Comparison of ENCODE assay signal across 1 cellular context in the genomic region with DNA sequence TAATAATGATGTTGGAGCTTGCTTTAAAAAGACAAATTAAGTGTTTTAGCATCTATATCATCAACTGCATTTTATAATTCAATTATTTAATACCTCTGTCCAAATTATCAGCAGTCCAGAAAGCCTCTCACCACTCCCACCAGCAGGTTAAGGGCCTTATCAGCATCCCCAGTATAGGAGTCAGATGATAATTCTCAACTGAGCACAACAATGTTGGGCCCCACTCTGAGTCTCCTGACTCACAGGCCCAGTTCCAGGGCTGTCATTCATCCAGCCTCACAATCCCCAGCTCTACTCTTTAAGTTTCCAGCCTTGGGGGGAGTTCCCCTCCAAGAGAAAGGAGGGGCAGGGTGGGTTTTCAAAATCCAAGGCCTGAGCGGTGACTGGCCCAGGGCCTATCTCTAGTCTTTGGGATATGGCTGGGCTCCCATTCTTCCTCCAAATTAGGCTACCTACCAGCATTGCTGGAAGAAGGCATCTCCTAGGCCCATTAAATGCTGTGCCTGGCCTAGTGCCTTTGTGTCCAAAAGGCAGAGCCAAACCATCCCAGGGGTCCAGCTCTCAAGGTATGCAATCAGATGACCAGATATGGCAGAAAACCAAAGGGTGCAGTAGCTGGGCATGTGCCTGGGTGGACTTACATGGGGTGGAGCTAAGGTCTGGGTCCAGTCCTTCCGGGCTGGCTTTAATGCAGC.
TF ChIP-seq lines count a peak whose summit lies in the region.

No MANE protein-coding gene starts in this region.

TF ChIP-seq in K562, 482 proteins besides CTCF, POLR2A, EP300 and RAD21 (continued from another document and continues in another):
- no peak for TF ChIP-seq ZNF449 (CRISPR knock-in tag; IDR thresholded peaks at IDR 0.05)
- TF ChIP-seq ZNF561 (CRISPR knock-in tag; conservative IDR thresholded peaks at IDR 0.05), result 0 out of 2 replicates have a peak, but pooled peaks have one; percentile 26
- TF ChIP-seq RFX1 (IDR thresholded peaks at IDR 0.05), result no peak
- no peak for TF ChIP-seq ZC3H4 (CRISPR knock-in tag; IDR thresholded peaks at IDR 0.05; ENCODE audit: borderline replicate concordance)
- no peak for TF ChIP-seq THRB (CRISPR knock-in tag; conservative IDR thresholded peaks at IDR 0.05)
- no peak for TF ChIP-seq SPI1 (IDR thresholded peaks at IDR 0.05; ENCODE audit: borderline replicate concordance, low read depth, low read length)
- TF ChIP-seq, protein P1, sequence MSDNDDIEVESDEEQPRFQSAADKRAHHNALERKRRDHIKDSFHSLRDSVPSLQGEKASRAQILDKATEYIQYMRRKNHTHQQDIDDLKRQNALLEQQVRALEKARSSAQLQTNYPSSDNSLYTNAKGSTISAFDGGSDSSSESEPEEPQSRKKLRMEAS (CRISPR knock-in tag; IDR thresholded peaks at IDR 0.05), result 0 out of 2 replicates have a peak, but pooled peaks have one; percentile 56
- TF ChIP-seq KDM4B (IDR thresholded peaks at IDR 0.05; ENCODE audit: borderline replicate concordance in 2 of 2, low read depth in 1 of 2), result no peak
- no peak for TF ChIP-seq NR1H2 (CRISPR knock-in tag; IDR thresholded peaks at IDR 0.05)
- TF ChIP-seq ZNF197 (CRISPR knock-in tag; IDR thresholded peaks at IDR 0.05; ENCODE audit: low read depth), result peak; percentile 89; the same call in 1 of the 2 replicates
- TF ChIP-seq EGR1 (conservative IDR thresholded peaks at IDR 0.05), result no peak; the same call in 1 of the 2 replicates
- no peak for TF ChIP-seq ATF1 (CRISPR knock-in tag; IDR thresholded peaks at IDR 0.05)
- TF ChIP-seq ATF1 (tag; IDR thresholded peaks at IDR 0.05), result peak; percentile 43; the same call in 1 of the 2 replicates
- peak; percentile 50; the same call in 1 of the 2 replicates for TF ChIP-seq ETV1 (tag; conservative IDR thresholded peaks at IDR 0.05; ENCODE audit: low read depth)
- TF ChIP-seq MAFG (tag; conservative IDR thresholded peaks at IDR 0.05), result no peak
- TF ChIP-seq ZNF444 (CRISPR knock-in tag; IDR thresholded peaks at IDR 0.05), result no peak
- TF ChIP-seq ZBTB49 (CRISPR knock-in tag; IDR thresholded peaks at IDR 0.05; ENCODE audit: borderline replicate concordance), result no peak
- no peak for TF ChIP-seq ZNF184 (CRISPR knock-in tag; IDR thresholded peaks at IDR 0.05)
- TF ChIP-seq ZNF696 (CRISPR knock-in tag; conservative IDR thresholded peaks at IDR 0.05), result no peak
- TF ChIP-seq, protein P2, sequence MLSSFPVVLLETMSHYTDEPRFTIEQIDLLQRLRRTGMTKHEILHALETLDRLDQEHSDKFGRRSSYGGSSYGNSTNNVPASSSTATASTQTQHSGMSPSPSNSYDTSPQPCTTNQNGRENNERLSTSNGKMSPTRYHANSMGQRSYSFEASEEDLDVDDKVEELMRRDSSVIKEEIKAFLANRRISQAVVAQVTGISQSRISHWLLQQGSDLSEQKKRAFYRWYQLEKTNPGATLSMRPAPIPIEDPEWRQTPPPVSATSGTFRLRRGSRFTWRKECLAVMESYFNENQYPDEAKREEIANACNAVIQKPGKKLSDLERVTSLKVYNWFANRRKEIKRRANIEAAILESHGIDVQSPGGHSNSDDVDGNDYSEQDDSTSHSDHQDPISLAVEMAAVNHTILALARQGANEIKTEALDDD (IDR thresholded peaks at IDR 0.05), result peak; percentile 75
- no peak for TF ChIP-seq ZNF41 (CRISPR knock-in tag; conservative IDR thresholded peaks at IDR 0.05)
- no peak for TF ChIP-seq ZNF668 (CRISPR knock-in tag; IDR thresholded peaks at IDR 0.05)
- TF ChIP-seq, protein P3, sequence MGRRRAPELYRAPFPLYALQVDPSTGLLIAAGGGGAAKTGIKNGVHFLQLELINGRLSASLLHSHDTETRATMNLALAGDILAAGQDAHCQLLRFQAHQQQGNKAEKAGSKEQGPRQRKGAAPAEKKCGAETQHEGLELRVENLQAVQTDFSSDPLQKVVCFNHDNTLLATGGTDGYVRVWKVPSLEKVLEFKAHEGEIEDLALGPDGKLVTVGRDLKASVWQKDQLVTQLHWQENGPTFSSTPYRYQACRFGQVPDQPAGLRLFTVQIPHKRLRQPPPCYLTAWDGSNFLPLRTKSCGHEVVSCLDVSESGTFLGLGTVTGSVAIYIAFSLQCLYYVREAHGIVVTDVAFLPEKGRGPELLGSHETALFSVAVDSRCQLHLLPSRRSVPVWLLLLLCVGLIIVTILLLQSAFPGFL (CRISPR knock-in tag; IDR thresholded peaks at IDR 0.05), result no peak
- TF ChIP-seq ADNP (tag; IDR thresholded peaks at IDR 0.05), result no peak
- TF ChIP-seq ZC3H11A (IDR thresholded peaks at IDR 0.05; ENCODE audit: low read depth, low read length), result no peak
- TF ChIP-seq, protein P4, sequence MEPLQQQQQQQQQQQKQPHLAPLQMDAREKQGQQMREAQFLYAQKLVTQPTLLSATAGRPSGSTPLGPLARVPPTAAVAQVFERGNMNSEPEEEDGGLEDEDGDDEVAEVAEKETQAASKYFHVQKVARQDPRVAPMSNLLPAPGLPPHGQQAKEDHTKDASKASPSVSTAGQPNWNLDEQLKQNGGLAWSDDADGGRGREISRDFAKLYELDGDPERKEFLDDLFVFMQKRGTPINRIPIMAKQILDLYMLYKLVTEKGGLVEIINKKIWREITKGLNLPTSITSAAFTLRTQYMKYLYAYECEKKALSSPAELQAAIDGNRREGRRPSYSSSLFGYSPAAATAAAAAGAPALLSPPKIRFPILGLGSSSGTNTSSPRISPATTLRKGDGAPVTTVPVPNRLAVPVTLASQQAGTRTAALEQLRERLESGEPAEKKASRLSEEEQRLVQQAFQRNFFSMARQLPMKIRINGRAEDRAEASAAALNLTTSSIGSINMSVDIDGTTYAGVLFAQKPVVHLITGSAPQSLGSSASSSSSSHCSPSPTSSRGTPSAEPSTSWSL (CRISPR knock-in tag; IDR thresholded peaks at IDR 0.05; ENCODE audit: borderline replicate concordance), result no peak
- TF ChIP-seq TBP (optimal IDR thresholded peaks at IDR 0.05; ENCODE audit: low read depth, low read length), result peak; percentile 51
- no peak for TF ChIP-seq USF2 (CRISPR knock-in tag; IDR thresholded peaks at IDR 0.05)
- TF ChIP-seq CTBP1 (IDR thresholded peaks at IDR 0.05; ENCODE audit: borderline replicate concordance), result peak; percentile 90; the same call in 1 of the 2 replicates
- no peak for TF ChIP-seq ZNF586 (CRISPR knock-in tag; conservative IDR thresholded peaks at IDR 0.05)
- TF ChIP-seq, protein P5, sequence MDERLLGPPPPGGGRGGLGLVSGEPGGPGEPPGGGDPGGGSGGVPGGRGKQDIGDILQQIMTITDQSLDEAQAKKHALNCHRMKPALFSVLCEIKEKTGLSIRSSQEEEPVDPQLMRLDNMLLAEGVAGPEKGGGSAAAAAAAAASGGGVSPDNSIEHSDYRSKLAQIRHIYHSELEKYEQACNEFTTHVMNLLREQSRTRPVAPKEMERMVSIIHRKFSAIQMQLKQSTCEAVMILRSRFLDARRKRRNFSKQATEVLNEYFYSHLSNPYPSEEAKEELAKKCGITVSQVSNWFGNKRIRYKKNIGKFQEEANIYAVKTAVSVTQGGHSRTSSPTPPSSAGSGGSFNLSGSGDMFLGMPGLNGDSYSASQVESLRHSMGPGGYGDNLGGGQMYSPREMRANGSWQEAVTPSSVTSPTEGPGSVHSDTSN (CRISPR knock-in tag; IDR thresholded peaks at IDR 0.05; ENCODE audit: low read depth), result no peak; the same call in none of the 2 replicates
- TF ChIP-seq, protein P5 (tag; conservative IDR thresholded peaks at IDR 0.05; ENCODE audit: low read depth), result peak; percentile 88
- TF ChIP-seq PHF8 (IDR thresholded peaks at IDR 0.05; ENCODE audit: borderline replicate concordance, low read length), result no peak
- TF ChIP-seq SMARCB1 (IDR thresholded peaks at IDR 0.05; ENCODE audit: insufficient read length, low read depth), result peak; percentile 42
- no peak for TF ChIP-seq BRCA1 (IDR thresholded peaks at IDR 0.05)
- TF ChIP-seq BRCA1 (CRISPR knock-in tag; IDR thresholded peaks at IDR 0.05), result no peak
- peak in 1 of 2 experiments; percentile 40; a peak in 1 of 4 replicates for TF ChIP-seq HDAC1 (IDR thresholded peaks at IDR 0.05)
- TF ChIP-seq, protein P6, sequence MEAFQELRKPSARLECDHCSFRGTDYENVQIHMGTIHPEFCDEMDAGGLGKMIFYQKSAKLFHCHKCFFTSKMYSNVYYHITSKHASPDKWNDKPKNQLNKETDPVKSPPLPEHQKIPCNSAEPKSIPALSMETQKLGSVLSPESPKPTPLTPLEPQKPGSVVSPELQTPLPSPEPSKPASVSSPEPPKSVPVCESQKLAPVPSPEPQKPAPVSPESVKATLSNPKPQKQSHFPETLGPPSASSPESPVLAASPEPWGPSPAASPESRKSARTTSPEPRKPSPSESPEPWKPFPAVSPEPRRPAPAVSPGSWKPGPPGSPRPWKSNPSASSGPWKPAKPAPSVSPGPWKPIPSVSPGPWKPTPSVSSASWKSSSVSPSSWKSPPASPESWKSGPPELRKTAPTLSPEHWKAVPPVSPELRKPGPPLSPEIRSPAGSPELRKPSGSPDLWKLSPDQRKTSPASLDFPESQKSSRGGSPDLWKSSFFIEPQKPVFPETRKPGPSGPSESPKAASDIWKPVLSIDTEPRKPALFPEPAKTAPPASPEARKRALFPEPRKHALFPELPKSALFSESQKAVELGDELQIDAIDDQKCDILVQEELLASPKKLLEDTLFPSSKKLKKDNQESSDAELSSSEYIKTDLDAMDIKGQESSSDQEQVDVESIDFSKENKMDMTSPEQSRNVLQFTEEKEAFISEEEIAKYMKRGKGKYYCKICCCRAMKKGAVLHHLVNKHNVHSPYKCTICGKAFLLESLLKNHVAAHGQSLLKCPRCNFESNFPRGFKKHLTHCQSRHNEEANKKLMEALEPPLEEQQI (IDR thresholded peaks at IDR 0.05), result no peak
- no peak for TF ChIP-seq HMG20B (CRISPR knock-in tag; IDR thresholded peaks at IDR 0.05)
- no peak for TF ChIP-seq ZNF24 (IDR thresholded peaks at IDR 0.05)
- TF ChIP-seq ZNF212 (CRISPR knock-in tag; IDR thresholded peaks at IDR 0.05), result no peak; the same call in 1 of the 2 replicates
- TF ChIP-seq POLR2H (tag; IDR thresholded peaks at IDR 0.05; ENCODE audit: low read depth), result no peak
- TF ChIP-seq, protein P7, sequence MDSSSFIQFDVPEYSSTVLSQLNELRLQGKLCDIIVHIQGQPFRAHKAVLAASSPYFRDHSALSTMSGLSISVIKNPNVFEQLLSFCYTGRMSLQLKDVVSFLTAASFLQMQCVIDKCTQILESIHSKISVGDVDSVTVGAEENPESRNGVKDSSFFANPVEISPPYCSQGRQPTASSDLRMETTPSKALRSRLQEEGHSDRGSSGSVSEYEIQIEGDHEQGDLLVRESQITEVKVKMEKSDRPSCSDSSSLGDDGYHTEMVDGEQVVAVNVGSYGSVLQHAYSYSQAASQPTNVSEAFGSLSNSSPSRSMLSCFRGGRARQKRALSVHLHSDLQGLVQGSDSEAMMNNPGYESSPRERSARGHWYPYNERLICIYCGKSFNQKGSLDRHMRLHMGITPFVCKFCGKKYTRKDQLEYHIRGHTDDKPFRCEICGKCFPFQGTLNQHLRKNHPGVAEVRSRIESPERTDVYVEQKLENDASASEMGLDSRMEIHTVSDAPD (CRISPR knock-in tag; IDR thresholded peaks at IDR 0.05), result no peak
- TF ChIP-seq POLR2AphosphoS5 (IDR thresholded peaks at IDR 0.05; ENCODE audit: control insufficient read depth, insufficient read depth, low read depth, low read length), result peak; percentile 78
- TF ChIP-seq MECOM (CRISPR knock-in tag; IDR thresholded peaks at IDR 0.05), result no peak
- TF ChIP-seq ZNF282 (CRISPR knock-in tag; IDR thresholded peaks at IDR 0.05), result no peak
- TF ChIP-seq BCL6 (CRISPR knock-in tag; IDR thresholded peaks at IDR 0.05), result no peak
- TF ChIP-seq SP1 (CRISPR knock-in tag; IDR thresholded peaks at IDR 0.05), result no peak
